In genomic region chr22:31046591-31047226, GRCh38 we compare ENCODE assay signal across 12 cellular contexts. TPM values are rescaled to one million over a fixed set of nuclear protein-coding genes. Genes with fewer than 3 reads are reported as not detected.
A peak's percentile ranks its signal among the peaks of the same experiment; 100 is the strongest.
DNase-seq lines count a peak whose midpoint lies in the region; ATAC-seq and TF ChIP-seq lines count a peak whose summit lies in the region.
"Had no signal": no experiment of that assay in that cellular context is flagged by ENCODE, and none has a peak within 500 bp of the region (broad histone marks: within the 10 kb centered on the region; RNA-seq: fewer than 3 reads in every experiment).

No MANE protein-coding gene starts in this region.

- ATAC-seq in heart right ventricle (peak; percentile 87 to 96 (median 92)), HG03439 (IDR thresholded peaks at IDR 0.05; ENCODE audit: unreplicated experiment) (no peak), GM18498 (IDR thresholded peaks at IDR 0.05; ENCODE audit: unreplicated experiment) (no peak)
- ATAC-seq: mucosa of descending colon had no signal

- 59 to 75% (median 71%) methylated on average over 9 to 10 of the region's 10 CpGs for WGBS in adrenal gland, 4 donors
- 58 to 60% methylated on average over 10 of the region's 10 CpGs for WGBS in heart right ventricle, 2 donors
- 56 to 61% (median 58%) methylated on average over 10 of the region's 10 CpGs for WGBS in ovary, 3 donors

- peaks cover 0 to 5% of the 10 kb centered on the region in 2 donors for H3K4me1 ChIP-seq in adrenal gland (replicated peaks in 1 of 2)
- peaks cover 14 to 81% (median 58%) of the 10 kb centered on the region in 9 donors for H3K4me1 ChIP-seq in heart right ventricle
- peaks cover 21% of the 10 kb centered on the region for H3K4me1 ChIP-seq in ovary (ENCODE audit: insufficient read depth)
- H3K4me1 ChIP-seq in A673 (ENCODE audit: insufficient read depth, low read length, poor library complexity, severe bottlenecking): no peaks in the 10 kb centered on the region
- H3K4me1 ChIP-seq: colonic mucosa had no signal

- peak; percentile 25 for DNase-seq in CMK (ENCODE audit: low read depth)
- peak; percentile 56 to 89 (median 72) for DNase-seq in adrenal gland
- peak; percentile 80 to 93 for DNase-seq in heart right ventricle
- peak; percentile 62 to 76 (median 69) for DNase-seq in ovary
- DNase-seq in activated T-cell treated with anti-CD3 and anti-CD28 coated beads, Interleukin-2, amount 50 U/mL, for 48 hours: no peak
- DNase-seq in A673 (ENCODE audit: low spot score): no peak
- DNase-seq: C1 segment of cervical spinal cord, colonic mucosa, KG1 had no signal

- POLR2A ChIA-PET in A673 (lab: Charles Lee; ENCODE audit: low non-redundant PET): no interaction called here

- no peaks in the 10 kb centered on the region for H3K36me3 ChIP-seq in adrenal gland (replicated peaks in 1 of 2)
- no peaks in the 10 kb centered on the region for H3K36me3 ChIP-seq in heart right ventricle
- H3K36me3 ChIP-seq in ovary: no peaks in the 10 kb centered on the region
- no peaks in the 10 kb centered on the region for H3K36me3 ChIP-seq in A673 (ENCODE audit: insufficient read depth, low read length, poor library complexity, severe bottlenecking)
- H3K36me3 ChIP-seq: colonic mucosa had no signal

- H3K27me3 ChIP-seq in adrenal gland (no peaks in the 10 kb centered on the region), heart right ventricle (no peaks in the 10 kb centered on the region), ovary (no peaks in the 10 kb centered on the region), A673 (replicated peaks; ENCODE audit: insufficient read depth, low read depth, low read length, poor library complexity) (no peaks in the 10 kb centered on the region)
- H3K27me3 ChIP-seq: colonic mucosa had no signal

- no peak overlapping the region for H3K4me3 ChIP-seq in adrenal gland
- peak overlapping the region in 1 of 10 donors; percentile 19 for H3K4me3 ChIP-seq in heart right ventricle
- H3K4me3 ChIP-seq in ovary: no peak overlapping the region
- no peak overlapping the region for H3K4me3 ChIP-seq in A673 (ENCODE audit: low read depth, low read length, poor library complexity, severe bottlenecking)
- H3K4me3 ChIP-seq: colonic mucosa, mucosa of descending colon had no signal

- CTCF ChIA-PET in A673 (lab: Charles Lee): interaction anchor here (0.7 kb wide), 1 partner anchor 38 kb away, joined by 3 read pairs; no protein-coding TSS in a partner anchor

- intact Hi-C loops in adrenal gland (cut with DNase I) (no loop called here), heart right ventricle (cut with DNase I) (loop anchor here in 4 of 10 donors (2.0 to 5.0 kb wide), 3 partner anchors 34 to 36 kb away; partner anchors contain the start of gene SMTN (in 3 of the 4)), ovary (cut with DNase I) (loop anchor here in 1 of 4 donors (10.0 kb wide), 1 partner anchor 82 kb away; the partner anchor contains the start of genes MORC2 and TUG1), A673 (cut with micrococcal nuclease; ENCODE audit: unreplicated experiment) (no loop called here)

- no TSS peak for BruUV-seq in A673 (replicated peaks; lab: Mats Ljungman, UMichigan)

- no peak for TF ChIP-seq POLR2A in adrenal gland (IDR thresholded peaks at IDR 0.05)
- no peak for TF ChIP-seq POLR2A in ovary (IDR thresholded peaks at IDR 0.05)

- H3K27ac ChIP-seq in adrenal gland (peak overlapping the region in 2 of 5 donors; percentile 47 to 81), heart right ventricle (peak overlapping the region; percentile 68 to 91 (median 82)), ovary (peak overlapping the region; percentile 12 to 25), A673 (ENCODE audit: low read depth, low read length, poor library complexity, severe bottlenecking) (no peak overlapping the region)
- H3K27ac ChIP-seq: colonic mucosa had no signal

- no peak for TF ChIP-seq EP300 in ovary (IDR thresholded peaks at IDR 0.05)

- TF ChIP-seq CTCF in adrenal gland (IDR thresholded peaks at IDR 0.05) (no peak), heart right ventricle (IDR thresholded peaks at IDR 0.05) (no peak), ovary (IDR thresholded peaks at IDR 0.05) (no peak), A673 (conservative IDR thresholded peaks at IDR 0.05; ENCODE audit: low read depth, low read length) (no peak)

- H3K9me3 ChIP-seq in adrenal gland (replicated peaks in 1 of 3) (no peaks in the 10 kb centered on the region), heart right ventricle (no peaks in the 10 kb centered on the region), ovary (no peaks in the 10 kb centered on the region), A673 (ENCODE audit: low read depth, low read length, poor library complexity, severe bottlenecking) (no peaks in the 10 kb centered on the region)
- H3K9me3 ChIP-seq: colonic mucosa, mucosa of descending colon had no signal

RNA-seq across cellular contexts. Expression of gene SMTN, which starts 34.4 kb away (rescaled TPM):
- total RNA-seq in adrenal gland (100 to 1,000 TPM in 4 of 8 donors, 10 to 100 TPM in 4; 22.7 to 115 (median 101) TPM), heart right ventricle (100 to 1,000 TPM; 146 to 290 (median 204) TPM), ovary (100 to 1,000 TPM in 3 of 7 donors, 10 to 100 TPM in 4; 39.9 to 238 (median 87.6) TPM), A673 (2021) (40.0 and 43.7 TPM in 2 replicates)
- polyA plus RNA-seq in adrenal gland (100 to 1,000 TPM in 1 of 3 donors, 10 to 100 TPM in 1, 1 to 10 TPM in 1; 4.6 to 155 (median 58.6) TPM), heart right ventricle (100 to 1,000 TPM in 1 of 2 donors, 10 to 100 TPM in 1; 64.2 to 398 TPM), ovary (10 to 100 TPM; 23.1 to 61.2 TPM)

Comparison
In these comparisons a context has a peak if more than half of its experiments do, and no peak if none do; other contexts are left out.
1. DNase-seq: peak in CMK (single experiment), adrenal gland (7 of 7), heart right ventricle (2 of 2) and ovary (5 of 5); none in activated T-cell treated with anti-CD3 and anti-CD28 coated beads, Interleukin-2, amount 50 U/mL, for 48 hours (0 of 2) and A673 (single experiment).
2. ATAC-seq: peak in heart right ventricle (8 of 8); none in HG03439 (single experiment) and GM18498 (single experiment).